ENCODE assay signal across 14 cellular contexts in the genomic region with DNA sequence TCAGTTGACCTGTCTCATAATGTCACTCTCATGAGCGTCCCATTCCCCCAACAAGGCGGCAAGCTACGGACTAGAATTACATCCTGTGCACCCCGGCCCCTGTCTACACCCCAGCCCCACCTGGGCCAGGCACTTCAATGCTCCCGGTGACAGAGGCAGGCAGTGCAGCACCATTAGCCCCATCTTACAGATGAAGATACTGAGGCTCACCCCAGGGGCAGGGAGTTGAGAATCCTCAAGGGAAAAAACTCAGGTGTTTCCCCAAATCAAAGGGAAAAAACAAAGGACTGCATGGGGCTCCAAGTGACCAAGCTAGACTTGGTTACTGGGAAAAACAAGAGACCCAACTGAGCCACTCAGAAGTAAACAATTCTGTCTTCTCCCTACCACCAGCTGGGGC.
"Had no signal": no experiment of that assay in that cellular context is flagged by ENCODE, and none has a peak within 500 bp of the region (broad histone marks: within the 10 kb centered on the region; RNA-seq: fewer than 3 reads in every experiment).

No MANE protein-coding gene starts in this region.

- H3K27ac ChIP-seq: foreskin keratinocyte, tibial artery, upper lobe of right lung, vagina had no signal

- H3K27ac Mint-ChIP-seq: naive thymus-derived CD8-positive, alpha-beta T cell had no signal

- H3K9me3 ChIP-seq: mucosa of descending colon, tibial artery, upper lobe of right lung, vagina had no signal

- H3K4me2 ChIP-seq: smooth muscle cell had no signal

- H3K4me3 Mint-ChIP-seq: naive thymus-derived CD8-positive, alpha-beta T cell had no signal

- ATAC-seq: mucosa of descending colon; naive thymus-derived CD8-positive, alpha-beta T cell; right cardiac atrium; stimulated activated naive CD8-positive, alpha-beta T cell treated with anti-CD3 and anti-CD28 coated beads, Interleukin-15, Interleukin-2, amounts not matched to agents 100 U/mL and 50 U/mL, for 24 hours; upper lobe of right lung had no signal

- H3K36me3 Mint-ChIP-seq: naive thymus-derived CD8-positive, alpha-beta T cell had no signal

- H3K27me3 ChIP-seq: foreskin keratinocyte, tibial artery, upper lobe of right lung, vagina had no signal

- H3K36me3 ChIP-seq: upper lobe of right lung, vagina had no signal

- DNase-seq: cortex of kidney; effector memory CD4-positive, alpha-beta T cell; foreskin keratinocyte; hippocampal formation; kidney glomerular epithelial cell; mucosa of descending colon; naive thymus-derived CD8-positive, alpha-beta T cell; right cardiac atrium; stimulated activated CD4-positive, alpha-beta T cell treated with anti-CD3 and anti-CD28 coated beads, Interleukin-2, amount 100 ng/mL, for 48 hours; stimulated activated naive CD8-positive, alpha-beta T cell treated with anti-CD3 and anti-CD28 coated beads, Interleukin-15, Interleukin-2, amounts not matched to agents 100 U/mL and 50 U/mL, for 24 hours; tibial artery; upper lobe of right lung had no signal

- H3K4me3 ChIP-seq: mucosa of descending colon, smooth muscle cell, tibial artery, upper lobe of right lung, vagina had no signal
